ENCODE assay signal across 8 cellular contexts in the genomic region with DNA sequence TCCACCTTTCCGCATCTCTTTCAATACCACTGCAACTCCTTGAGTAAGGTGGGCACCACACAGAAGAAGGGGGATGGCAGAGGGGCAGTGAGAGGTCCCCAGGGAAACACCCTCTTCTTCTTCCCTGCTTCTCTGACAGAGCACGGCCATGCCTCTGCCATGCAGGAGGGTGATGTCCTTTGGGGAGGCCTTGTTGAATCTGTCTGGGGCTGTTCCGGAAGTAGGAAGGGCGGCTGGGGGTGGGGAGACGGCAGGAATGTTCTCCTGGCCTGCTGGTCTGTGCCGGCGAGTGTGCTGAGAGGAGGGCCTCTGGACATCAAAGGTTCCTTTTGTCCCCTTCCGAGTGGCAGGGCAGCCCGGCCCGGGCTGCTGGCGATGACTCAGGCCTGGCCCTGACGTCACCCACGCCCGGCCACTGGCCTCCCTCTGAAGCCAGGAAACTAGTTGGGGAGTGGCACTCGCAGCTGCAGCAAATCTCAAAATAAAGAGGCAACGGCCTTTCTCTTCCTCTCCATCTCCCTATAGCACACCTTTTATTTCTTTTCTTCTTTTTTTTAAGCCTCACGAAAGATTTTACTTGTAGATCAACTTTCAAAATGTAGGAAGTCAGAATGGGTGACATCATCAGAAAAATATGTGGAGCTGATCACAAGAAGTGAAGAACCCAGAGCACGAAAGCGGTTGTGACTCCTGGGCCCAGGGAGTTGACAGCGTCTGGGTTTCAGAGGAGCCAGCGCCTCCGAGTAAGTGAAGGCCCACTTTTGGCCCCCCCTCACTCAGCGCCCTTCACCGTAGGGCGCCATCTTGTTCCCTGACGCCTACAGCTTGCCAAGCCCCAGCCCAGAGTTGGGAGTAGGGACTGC. TPM values are rescaled to one million over a fixed set of nuclear protein-coding genes. Genes with fewer than 3 reads are reported as not detected.
DNase-seq lines count a peak whose midpoint lies in the region; ATAC-seq, FAIRE-seq and TF ChIP-seq lines count a peak whose summit lies in the region.

A gene with protein sequence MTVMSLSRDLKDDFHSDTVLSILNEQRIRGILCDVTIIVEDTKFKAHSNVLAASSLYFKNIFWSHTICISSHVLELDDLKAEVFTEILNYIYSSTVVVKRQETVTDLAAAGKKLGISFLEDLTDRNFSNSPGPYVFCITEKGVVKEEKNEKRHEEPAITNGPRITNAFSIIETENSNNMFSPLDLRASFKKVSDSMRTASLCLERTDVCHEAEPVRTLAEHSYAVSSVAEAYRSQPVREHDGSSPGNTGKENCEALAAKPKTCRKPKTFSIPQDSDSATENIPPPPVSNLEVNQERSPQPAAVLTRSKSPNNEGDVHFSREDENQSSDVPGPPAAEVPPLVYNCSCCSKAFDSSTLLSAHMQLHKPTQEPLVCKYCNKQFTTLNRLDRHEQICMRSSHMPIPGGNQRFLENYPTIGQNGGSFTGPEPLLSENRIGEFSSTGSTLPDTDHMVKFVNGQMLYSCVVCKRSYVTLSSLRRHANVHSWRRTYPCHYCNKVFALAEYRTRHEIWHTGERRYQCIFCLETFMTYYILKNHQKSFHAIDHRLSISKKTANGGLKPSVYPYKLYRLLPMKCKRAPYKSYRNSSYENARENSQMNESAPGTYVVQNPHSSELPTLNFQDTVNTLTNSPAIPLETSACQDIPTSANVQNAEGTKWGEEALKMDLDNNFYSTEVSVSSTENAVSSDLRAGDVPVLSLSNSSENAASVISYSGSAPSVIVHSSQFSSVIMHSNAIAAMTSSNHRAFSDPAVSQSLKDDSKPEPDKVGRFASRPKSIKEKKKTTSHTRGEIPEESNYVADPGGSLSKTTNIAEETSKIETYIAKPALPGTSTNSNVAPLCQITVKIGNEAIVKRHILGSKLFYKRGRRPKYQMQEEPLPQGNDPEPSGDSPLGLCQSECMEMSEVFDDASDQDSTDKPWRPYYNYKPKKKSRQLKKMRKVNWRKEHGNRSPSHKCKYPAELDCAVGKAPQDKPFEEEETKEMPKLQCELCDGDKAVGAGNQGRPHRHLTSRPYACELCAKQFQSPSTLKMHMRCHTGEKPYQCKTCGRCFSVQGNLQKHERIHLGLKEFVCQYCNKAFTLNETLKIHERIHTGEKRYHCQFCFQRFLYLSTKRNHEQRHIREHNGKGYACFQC (N-terminal part only) (plus strand): TSS at position 443 of the 863 bp plus-strand sequence. CDS start 73,885 bp downstream, outside the sequence.

- no peak for ATAC-seq in activated CD8-positive, alpha-beta T cell treated with anti-CD3 and anti-CD28 coated beads, Interleukin-2, amount 10 ng/mL, durations not matched to agents 7 days and 5 days
- no peak for ATAC-seq in GM21529 (IDR thresholded peaks at IDR 0.05; ENCODE audit: unreplicated experiment)

- no peak for FAIRE-seq in D721Med (lab: Jason Lieb, UNC)

- POLR2A ChIA-PET in activated CD8-positive, alpha-beta T cell treated with anti-CD3 and anti-CD28 coated beads, Interleukin-2, amount 10 ng/mL, durations not matched to agents 7 days and 5 days (lab: Charles Lee) = no interaction called here

- peaks cover 8% of the 10 kb centered on the region for H3K27me3 Mint-ChIP-seq in activated CD8-positive, alpha-beta T cell treated with anti-CD3 and anti-CD28 coated beads, Interleukin-2, amount 10 ng/mL, durations not matched to agents 7 days and 5 days (ENCODE audit: low read depth)
- H3K27me3 Mint-ChIP-seq in neural crest cell (ENCODE audit: low read depth) = no peaks in the 10 kb centered on the region

- peaks cover 5% of the 10 kb centered on the region for H3K9me3 Mint-ChIP-seq in activated CD8-positive, alpha-beta T cell treated with anti-CD3 and anti-CD28 coated beads, Interleukin-2, amount 10 ng/mL, durations not matched to agents 7 days and 5 days (ENCODE audit: insufficient read depth)
- peaks cover 6% of the 10 kb centered on the region for H3K9me3 Mint-ChIP-seq in neural crest cell

- peak; percentile 70 for DNase-seq in CD1c-positive myeloid dendritic cell (ENCODE audit: extremely low spot score)
- peak; percentile 92 for DNase-seq in HS-5 (ENCODE audit: low read depth)
- no peak for DNase-seq in activated CD8-positive, alpha-beta T cell treated with anti-CD3 and anti-CD28 coated beads, Interleukin-2, amount 10 ng/mL, durations not matched to agents 7 days and 5 days
- DNase-seq in glomerular endothelial cell (ENCODE audit: extremely low read depth, low read depth, low spot score) = no peak
- peak; percentile 71 for DNase-seq in neural crest cell (ENCODE audit: low read depth, low spot score)
- no peak for DNase-seq in activated gamma-delta T cell (lab: John Stamatoyannopoulos, UW)
- DNase-seq in D721Med (ENCODE audit: insufficient read length, low spot score) = no peak

- H3K4me3 Mint-ChIP-seq in activated CD8-positive, alpha-beta T cell treated with anti-CD3 and anti-CD28 coated beads, Interleukin-2, amount 10 ng/mL, durations not matched to agents 7 days and 5 days = no peak within 1 kb of the TSS
- peak within 1 kb of the TSS; percentile 76 for H3K4me3 Mint-ChIP-seq in neural crest cell

- H3K4me1 Mint-ChIP-seq in activated CD8-positive, alpha-beta T cell treated with anti-CD3 and anti-CD28 coated beads, Interleukin-2, amount 10 ng/mL, durations not matched to agents 7 days and 5 days (ENCODE audit: low read depth) = peaks cover 10% of the 10 kb centered on the region
- peaks cover 56% of the 10 kb centered on the region for H3K4me1 Mint-ChIP-seq in neural crest cell

- CTCF ChIA-PET in activated CD8-positive, alpha-beta T cell treated with anti-CD3 and anti-CD28 coated beads, Interleukin-2, amount 10 ng/mL, durations not matched to agents 7 days and 5 days (lab: Charles Lee) = interaction anchor here (0.7 to 2.8 kb wide), 2 partner anchors 73 to 84 kb away, joined by 3 to 10 read pairs; no protein-coding TSS in a partner anchor

- H3K27ac Mint-ChIP-seq in activated CD8-positive, alpha-beta T cell treated with anti-CD3 and anti-CD28 coated beads, Interleukin-2, amount 10 ng/mL, durations not matched to agents 7 days and 5 days = no peak within 1 kb of the TSS
- H3K27ac Mint-ChIP-seq in neural crest cell (ENCODE audit: unreplicated experiment) = peak within 1 kb of the TSS; percentile 99

- no peak for TF ChIP-seq CTCF in neural crest cell (conservative IDR thresholded peaks at IDR 0.05)
- no peak for TF ChIP-seq CTCF in D721Med (IDR thresholded peaks at IDR 0.05; ENCODE audit: insufficient read depth, missing control alignments)

- H3K36me3 Mint-ChIP-seq in activated CD8-positive, alpha-beta T cell treated with anti-CD3 and anti-CD28 coated beads, Interleukin-2, amount 10 ng/mL, durations not matched to agents 7 days and 5 days (ENCODE audit: low read depth) = no peaks in the 10 kb centered on the region
- peaks cover 9% of the 10 kb centered on the region for H3K36me3 Mint-ChIP-seq in neural crest cell (ENCODE audit: low read depth)

RNA-seq across cellular contexts. Expression of the gene that starts here (rescaled TPM):
- total RNA-seq in activated CD8-positive, alpha-beta T cell treated with anti-CD3 and anti-CD28 coated beads, Interleukin-2, amount 10 ng/mL, durations not matched to agents 7 days and 5 days = 10 to 100 TPM; 27.8 to 29.6 TPM
- total RNA-seq in glomerular endothelial cell (79.4 and 82.7 TPM in 2 replicates), neural crest cell (27.9 and 28.1 TPM in 2 replicates)

Comparison
In these comparisons a context has a peak if more than half of its experiments do, and no peak if none do; other contexts are left out.
1. DNase-seq: peak in CD1c-positive myeloid dendritic cell (single experiment), HS-5 (single experiment) and neural crest cell (single experiment); none in activated CD8-positive, alpha-beta T cell treated with anti-CD3 and anti-CD28 coated beads, Interleukin-2, amount 10 ng/mL, durations not matched to agents 7 days and 5 days (single experiment), glomerular endothelial cell (single experiment), activated gamma-delta T cell (single experiment) and D721Med (single experiment).